Comparison of ENCODE assay signal across 1 cellular context in the genomic region with DNA sequence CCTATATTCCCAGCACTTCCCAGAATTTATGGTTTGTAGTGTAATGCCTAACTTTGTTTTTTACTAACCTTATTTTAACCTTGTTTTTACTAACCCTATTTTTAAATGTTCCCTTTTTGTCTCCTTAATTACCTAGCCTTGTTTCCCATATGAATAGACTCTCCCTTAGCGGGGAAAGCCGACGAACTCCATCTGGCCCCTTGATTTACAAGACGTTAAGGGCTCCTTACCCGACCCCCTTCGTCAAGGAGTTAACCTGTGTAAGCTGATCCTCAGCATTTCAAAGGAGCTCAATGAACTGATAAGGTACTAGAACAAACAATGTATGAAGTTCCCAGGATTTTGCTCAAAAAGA.
A peak's percentile ranks its signal among the peaks of the same experiment; 100 is the strongest.
TF ChIP-seq lines count a peak whose summit lies in the region.

No MANE protein-coding gene starts in this region.

TF ChIP-seq in GM23338, 12 proteins besides CTCF, POLR2A, EP300 and RAD21:
- TF ChIP-seq EZH2phosphoT487 (IDR thresholded peaks at IDR 0.05; ENCODE audit: unreplicated experiment) (no peak), NANOG (IDR thresholded peaks at IDR 0.05; ENCODE audit: borderline replicate concordance) (peak; percentile 82), ZNF462 (CRISPR knock-in tag; IDR thresholded peaks at IDR 0.05) (no peak), STAT1 (IDR thresholded peaks at IDR 0.05; ENCODE audit: unreplicated experiment) (no peak), POLR2AphosphoS5 (IDR thresholded peaks at IDR 0.05; ENCODE audit: low read depth) (0 out of 2 replicates have a peak, but pooled peaks have one; percentile 31), CREB1 (CRISPR knock-in tag; IDR thresholded peaks at IDR 0.05; ENCODE audit: low read depth) (no peak)
